1 cellular context compared by ENCODE assay signal in genomic region chr19:40528533-40529092, GRCh38.
TF ChIP-seq lines count a peak whose summit lies in the region.

No MANE protein-coding gene starts in this region.

TF ChIP-seq in HEK293, 187 proteins besides CTCF, POLR2A, EP300 and RAD21 (continued from another document):
- no peak for TF ChIP-seq ZSCAN4 (tag by site-specific recombination; IDR thresholded peaks at IDR 0.05)
- TF ChIP-seq ZNF621 (tag by site-specific recombination; IDR thresholded peaks at IDR 0.05): no peak; the same call in 1 of the 2 replicates
- TF ChIP-seq SP2 (tag by site-specific recombination; IDR thresholded peaks at IDR 0.05): no peak
- TF ChIP-seq ZNF521 (tag by site-specific recombination; IDR thresholded peaks at IDR 0.05): peak; percentile 81; the same call in 1 of the 2 replicates
- TF ChIP-seq ZNF302 (tag by site-specific recombination; IDR thresholded peaks at IDR 0.05; ENCODE audit: low read depth): no peak; the same call in 1 of the 2 replicates
- no peak for TF ChIP-seq KLF16 (tag by site-specific recombination; IDR thresholded peaks at IDR 0.05)
- peak; percentile 13; the same call in 1 of the 2 replicates for TF ChIP-seq ZNF544 (tag by site-specific recombination; IDR thresholded peaks at IDR 0.05)
- no peak for TF ChIP-seq ZNF335 (tag by site-specific recombination; conservative IDR thresholded peaks at IDR 0.05)
- TF ChIP-seq SALL2 (tag by site-specific recombination; IDR thresholded peaks at IDR 0.05; ENCODE audit: borderline replicate concordance): peak; percentile 69; the same call in 1 of the 2 replicates
- peak; percentile 87 for TF ChIP-seq PRDM1 (tag by site-specific recombination; IDR thresholded peaks at IDR 0.05)
- no peak for TF ChIP-seq GLI2 (tag by site-specific recombination; IDR thresholded peaks at IDR 0.05; ENCODE audit: borderline replicate concordance, low read depth)
- TF ChIP-seq ZNF169 (tag by site-specific recombination; IDR thresholded peaks at IDR 0.05): 0 out of 2 replicates have a peak, but pooled peaks have one; percentile 44
- no peak for TF ChIP-seq ZNF16 (tag by site-specific recombination; IDR thresholded peaks at IDR 0.05; ENCODE audit: low read depth)
- no peak for TF ChIP-seq ZNF639 (tag by site-specific recombination; IDR thresholded peaks at IDR 0.05)
- TF ChIP-seq ZNF571 (tag by site-specific recombination; IDR thresholded peaks at IDR 0.05): 0 out of 2 replicates have a peak, but pooled peaks have one; percentile 26
- no peak for TF ChIP-seq ZNF768 (tag by site-specific recombination; IDR thresholded peaks at IDR 0.05)
- TF ChIP-seq BCL6B (tag by site-specific recombination; IDR thresholded peaks at IDR 0.05): 0 out of 2 replicates have a peak, but pooled peaks have one; percentile 27
- no peak for TF ChIP-seq HOXA7 (CRISPR knock-in tag; IDR thresholded peaks at IDR 0.05; ENCODE audit: borderline replicate concordance)
- no peak for TF ChIP-seq ZNF391 (tag by site-specific recombination; IDR thresholded peaks at IDR 0.05; ENCODE audit: borderline replicate concordance, low read depth)
- no peak for TF ChIP-seq ZNF426 (tag by site-specific recombination; IDR thresholded peaks at IDR 0.05)
- no peak for TF ChIP-seq PRDM2 (tag by site-specific recombination; IDR thresholded peaks at IDR 0.05; ENCODE audit: borderline replicate concordance)
- TF ChIP-seq BCL11B (tag by site-specific recombination; IDR thresholded peaks at IDR 0.05; ENCODE audit: low read depth): no peak
- TF ChIP-seq ZNF146 (tag by site-specific recombination; IDR thresholded peaks at IDR 0.05): no peak
- TF ChIP-seq ZNF747 (tag by site-specific recombination; IDR thresholded peaks at IDR 0.05): no peak
- no peak for TF ChIP-seq ZNF626 (tag by site-specific recombination; IDR thresholded peaks at IDR 0.05)
- no peak for TF ChIP-seq TCF7L2 (IDR thresholded peaks at IDR 0.05; ENCODE audit: borderline replicate concordance, low read depth, low read length)
- TF ChIP-seq KLF10 (tag by site-specific recombination; IDR thresholded peaks at IDR 0.05): no peak
- no peak for TF ChIP-seq ZNF37A (tag by site-specific recombination; IDR thresholded peaks at IDR 0.05)
- TF ChIP-seq ZSCAN16 (tag by site-specific recombination; IDR thresholded peaks at IDR 0.05): peak; percentile 10; the same call in 1 of the 2 replicates
- TF ChIP-seq FEZF1 (tag by site-specific recombination; IDR thresholded peaks at IDR 0.05): no peak
- TF ChIP-seq ZBTB20 (tag by site-specific recombination; IDR thresholded peaks at IDR 0.05): no peak
- no peak for TF ChIP-seq ZNF560 (tag by site-specific recombination; IDR thresholded peaks at IDR 0.05; ENCODE audit: borderline replicate concordance)
- TF ChIP-seq ZNF175 (tag by site-specific recombination; IDR thresholded peaks at IDR 0.05): 0 out of 2 replicates have a peak, but pooled peaks have one; percentile 61
- no peak for TF ChIP-seq ZNF600 (tag by site-specific recombination; IDR thresholded peaks at IDR 0.05)
- no peak for TF ChIP-seq ZNF140 (tag by site-specific recombination; IDR thresholded peaks at IDR 0.05)
- no peak for TF ChIP-seq ZNF221 (tag by site-specific recombination; IDR thresholded peaks at IDR 0.05; ENCODE audit: borderline replicate concordance)
- TF ChIP-seq ZNF214 (tag by site-specific recombination; IDR thresholded peaks at IDR 0.05; ENCODE audit: borderline replicate concordance): no peak
- TF ChIP-seq ZXDB (tag by site-specific recombination; IDR thresholded peaks at IDR 0.05): no peak
- TF ChIP-seq ZNF488 (tag by site-specific recombination; IDR thresholded peaks at IDR 0.05): no peak
- no peak for TF ChIP-seq ZBTB49 (tag by site-specific recombination; IDR thresholded peaks at IDR 0.05; ENCODE audit: low read depth)
- 0 out of 2 replicates have a peak, but pooled peaks have one; percentile 5 for TF ChIP-seq ZNF843 (tag by site-specific recombination; IDR thresholded peaks at IDR 0.05)
- no peak for TF ChIP-seq INSM2 (tag by site-specific recombination; IDR thresholded peaks at IDR 0.05)
- no peak for TF ChIP-seq PRDM4 (tag by site-specific recombination; IDR thresholded peaks at IDR 0.05)
